8 cellular contexts compared by ENCODE assay signal in genomic region chr14:65156568-65157366, GRCh38. TPM values are rescaled to one million over a fixed set of nuclear protein-coding genes. Genes with fewer than 3 reads are reported as not detected.
DNase-seq lines count a peak whose midpoint lies in the region; ATAC-seq and TF ChIP-seq lines count a peak whose summit lies in the region.

No MANE protein-coding gene starts in this region.

- in situ Hi-C loops in ACHN (cut with HindIII; ENCODE audit: low pct_ligation_motif_present, low pct_unique_long_range_greater_than_20kb, low sequenced_read_pairs) = no loop called here

- intact Hi-C loops in right lobe of liver (cut with DNase I) = no loop called here

- TF ChIP-seq POLR2A in right lobe of liver (IDR thresholded peaks at IDR 0.05) = no peak

- no peaks in the 10 kb centered on the region for H3K36me3 ChIP-seq in right lobe of liver

- 16% methylated on average over 6 of the region's 15 CpGs for WGBS in right lobe of liver (ENCODE audit: insufficient coverage, low coverage, low lambda C conversion rate, missing lambda C conversion rate)

- H3K4me1 ChIP-seq in right lobe of liver = no peaks in the 10 kb centered on the region

- H3K9me3 ChIP-seq in right lobe of liver = no peaks in the 10 kb centered on the region

- DNase-seq in amniotic epithelial cell (ENCODE audit: low read depth) = peak; percentile 72
- DNase-seq in right lobe of liver = peak in 1 of 3 donors; percentile 47
- no peak for DNase-seq in NCI-H1694 (lab: John Stamatoyannopoulos, UW)
- no peak for DNase-seq in middle frontal gyrus (ENCODE audit: extremely low spot score, low spot score)
- no peak for DNase-seq in ACHN
- DNase-seq in midbrain (lab: John Stamatoyannopoulos, UW) = no peak

- no peaks in the 10 kb centered on the region for H3K27me3 ChIP-seq in right lobe of liver

- H3K4me3 ChIP-seq in right lobe of liver = no peak overlapping the region

- ATAC-seq in GM18868 (IDR thresholded peaks at IDR 0.05; ENCODE audit: unreplicated experiment) (peak; percentile 68), HG03025 (IDR thresholded peaks at IDR 0.05; ENCODE audit: low FRiP score, unreplicated experiment) (peak; percentile 74), right lobe of liver (peak; percentile 67 to 78 (median 74))

- no peak for TF ChIP-seq CTCF in right lobe of liver (IDR thresholded peaks at IDR 0.05)

- peak overlapping the region in 1 of 3 donors; percentile 13 for H3K27ac ChIP-seq in right lobe of liver

RNA-seq across cellular contexts. Expression of gene MAX, which starts 54.5 kb away (rescaled TPM):
- total RNA-seq in right lobe of liver = 10 to 100 TPM; 15.7 to 38.0 (median 31.7) TPM
